ENCODE assay signal across 18 cellular contexts in genomic region chr5:111229126-111229525, GRCh38. TPM values are rescaled to one million over a fixed set of nuclear protein-coding genes. Genes with fewer than 3 reads are reported as not detected.
DNase-seq lines count a peak whose midpoint lies in the region; ATAC-seq and TF ChIP-seq lines count a peak whose summit lies in the region.
"Had no signal": no experiment of that assay in that cellular context is flagged by ENCODE, and none has a peak within 500 bp of the region (broad histone marks: within the 10 kb centered on the region; RNA-seq: fewer than 3 reads in every experiment).

No MANE protein-coding gene starts in this region.

- peaks cover 7% of the 10 kb centered on the region for H3K36me3 Mint-ChIP-seq in activated T-cell treated with anti-CD3 and anti-CD28 coated beads, Interleukin-2, amount 50 U/mL, for 4 hours (ENCODE audit: insufficient read depth)
- peaks cover 39% of the 10 kb centered on the region for H3K36me3 Mint-ChIP-seq in activated CD8-positive, alpha-beta T cell treated with anti-CD3 and anti-CD28 coated beads for 36 hours (ENCODE audit: low read depth)
- H3K36me3 Mint-ChIP-seq: immature natural killer cell had no signal

- DNase-seq in activated T-cell treated with anti-CD3 and anti-CD28 coated beads, Interleukin-2, amount 50 U/mL, for 4 hours: no peak
- DNase-seq in activated T-cell treated with anti-CD3 and anti-CD28 coated beads for 4 hours (no peak), spleen (no peak), glomerular visceral epithelial cell (ENCODE audit: extremely low spot score) (no peak), dorsolateral prefrontal cortex (no peak)
- peak; percentile 43 for DNase-seq in activated CD8-positive, alpha-beta T cell treated with anti-CD3 and anti-CD28 coated beads for 36 hours
- DNase-seq: activated CD4-positive, CD25-positive, alpha-beta regulatory T cell treated with anti-CD3 and anti-CD28 coated beads, Interleukin-2, amount 50 U/mL, for 72 hours; activated gamma-delta T cell treated with Interleukin-2 at 50 U/mL for 16 hours; central memory CD4-positive, alpha-beta T cell; immature natural killer cell; mammary epithelial cell; NCI-H1930; NCI-H526; right lobe of liver; stimulated activated naive B cell treated with anti-CD40 and anti-IgM and Interleukin-4, amounts not matched to agents 10 μg/mL and 1 μg/mL and 100 μg/mL, for 72 hours had no signal

- H3K4me3 ChIP-seq in spleen (no peak overlapping the region), dorsolateral prefrontal cortex (no peak overlapping the region)
- H3K4me3 ChIP-seq: right lobe of liver had no signal

- no peak for TF ChIP-seq CTCF in activated CD8-positive, alpha-beta T cell treated with anti-CD3 and anti-CD28 coated beads for 36 hours (IDR thresholded peaks at IDR 0.05)
- no peak for TF ChIP-seq CTCF in spleen (IDR thresholded peaks at IDR 0.05 in 8 of 11, conservative IDR thresholded peaks at IDR 0.05 in 3 of 11)
- no peak for TF ChIP-seq CTCF in dorsolateral prefrontal cortex (IDR thresholded peaks at IDR 0.05 in 54 of 56, conservative IDR thresholded peaks at IDR 0.05 in 2 of 56; ENCODE audit: low read depth in 1 of 56, partially characterized antibody in 56 of 56)

- 56 to 69% (median 66%) methylated on average over 3 of the region's 3 CpGs for WGBS in spleen, 5 donors

- ATAC-seq in activated T-cell treated with anti-CD3 and anti-CD28 coated beads, Interleukin-2, amount 50 U/mL, for 4 hours: no peak
- peak; percentile 21 for ATAC-seq in HG02610 (IDR thresholded peaks at IDR 0.05; ENCODE audit: unreplicated experiment)
- no peak for ATAC-seq in activated CD8-positive, alpha-beta T cell treated with anti-CD3 and anti-CD28 coated beads for 36 hours
- ATAC-seq in GM19467 (IDR thresholded peaks at IDR 0.05; ENCODE audit: unreplicated experiment): no peak
- ATAC-seq: Panc1, right lobe of liver had no signal

- peak overlapping the region; percentile 99 for H3K27ac Mint-ChIP-seq in activated CD8-positive, alpha-beta T cell treated with anti-CD3 and anti-CD28 coated beads for 36 hours
- H3K27ac Mint-ChIP-seq: immature natural killer cell; stimulated activated naive B cell treated with anti-CD40 and anti-IgM and Interleukin-4, amounts not matched to agents 10 μg/mL and 1 μg/mL and 100 μg/mL, for 72 hours had no signal

- H3K27me3 ChIP-seq in spleen (replicated peaks in 1 of 7) (peaks cover 0 to 38% (median 13%) of the 10 kb centered on the region in 7 donors), dorsolateral prefrontal cortex (no peaks in the 10 kb centered on the region)

- H3K36me3 ChIP-seq in spleen: no peaks in the 10 kb centered on the region
- H3K36me3 ChIP-seq: right lobe of liver had no signal

- CTCF ChIA-PET in activated CD8-positive, alpha-beta T cell treated with anti-CD3 and anti-CD28 coated beads for 36 hours (lab: Charles Lee): interaction anchor here (0.9 to 5.7 kb wide), 6 partner anchors 9 to 25 kb away, joined by 3 to 34 read pairs (median 4); no protein-coding TSS in a partner anchor

- intact Hi-C loops in activated CD8-positive, alpha-beta T cell treated with anti-CD3 and anti-CD28 coated beads for 36 hours (cut with micrococcal nuclease): loop anchor here (5.0 kb wide), 2 partner anchors 48 to 67 kb away; no protein-coding TSS in a partner anchor
- intact Hi-C loops in spleen (cut with DNase I; ENCODE audit: low total_unique reads) (no loop called here), dorsolateral prefrontal cortex (cut with DNase I) (no loop called here)

- no peak for TF ChIP-seq POLR2A in spleen (IDR thresholded peaks at IDR 0.05)

- H3K27ac ChIP-seq in spleen (peak overlapping the region in 7 of 8 donors; percentile 0 to 78 (median 49)), dorsolateral prefrontal cortex (peak overlapping the region in 1 of 59 donors; percentile 64)
- H3K27ac ChIP-seq: right lobe of liver had no signal

- H3K4me1 ChIP-seq in spleen: peaks cover 0 to 56% (median 13%) of the 10 kb centered on the region in 6 donors

- POLR2A ChIA-PET in activated CD8-positive, alpha-beta T cell treated with anti-CD3 and anti-CD28 coated beads for 36 hours (lab: Charles Lee): interaction anchor here (0.6 to 11.6 kb wide), 4 partner anchors 24 to 234 kb away, joined by 3 to 176 read pairs (median 5); no protein-coding TSS in a partner anchor

- H3K4me1 Mint-ChIP-seq in activated T-cell treated with anti-CD3 and anti-CD28 coated beads, Interleukin-2, amount 50 U/mL, for 4 hours (ENCODE audit: low read depth): peaks cover 78% of the 10 kb centered on the region
- peaks cover 60% of the 10 kb centered on the region for H3K4me1 Mint-ChIP-seq in activated CD8-positive, alpha-beta T cell treated with anti-CD3 and anti-CD28 coated beads for 36 hours (ENCODE audit: low read depth)

- H3K4me3 Mint-ChIP-seq in activated T-cell treated with anti-CD3 and anti-CD28 coated beads, Interleukin-2, amount 50 U/mL, for 4 hours: peak overlapping the region; percentile 76
- H3K4me3 Mint-ChIP-seq in activated CD8-positive, alpha-beta T cell treated with anti-CD3 and anti-CD28 coated beads for 36 hours: peak overlapping the region; percentile 76
- H3K4me3 Mint-ChIP-seq: immature natural killer cell; stimulated activated naive B cell treated with anti-CD40 and anti-IgM and Interleukin-4, amounts not matched to agents 10 μg/mL and 1 μg/mL and 100 μg/mL, for 72 hours had no signal

- no peaks in the 10 kb centered on the region for H3K9me3 ChIP-seq in spleen
- H3K9me3 ChIP-seq: right lobe of liver had no signal

- H3K27me3 Mint-ChIP-seq in activated T-cell treated with anti-CD3 and anti-CD28 coated beads, Interleukin-2, amount 50 U/mL, for 4 hours (ENCODE audit: low read depth): no peaks in the 10 kb centered on the region
- no peaks in the 10 kb centered on the region for H3K27me3 Mint-ChIP-seq in activated CD8-positive, alpha-beta T cell treated with anti-CD3 and anti-CD28 coated beads for 36 hours

- no peaks in the 10 kb centered on the region for H3K9me3 Mint-ChIP-seq in activated T-cell treated with anti-CD3 and anti-CD28 coated beads, Interleukin-2, amount 50 U/mL, for 4 hours
- no peaks in the 10 kb centered on the region for H3K9me3 Mint-ChIP-seq in activated CD8-positive, alpha-beta T cell treated with anti-CD3 and anti-CD28 coated beads for 36 hours
- H3K9me3 Mint-ChIP-seq: immature natural killer cell; stimulated activated naive B cell treated with anti-CD40 and anti-IgM and Interleukin-4, amounts not matched to agents 10 μg/mL and 1 μg/mL and 100 μg/mL, for 72 hours had no signal

RNA-seq across cellular contexts. Expression of gene CAMK4, which starts 4.9 kb away (rescaled TPM):
- total RNA-seq in activated T-cell treated with anti-CD3 and anti-CD28 coated beads, Interleukin-2, amount 50 U/mL, for 4 hours: 10 to 100 TPM; 35.5 to 49.5 (median 36.9) TPM
- 10 to 100 TPM; 79.7 to 80.7 TPM for total RNA-seq in activated CD8-positive, alpha-beta T cell treated with anti-CD3 and anti-CD28 coated beads for 36 hours
- total RNA-seq in spleen (10 to 100 TPM; 11.5 to 22.3 (median 16.4) TPM), dorsolateral prefrontal cortex (100 to 1,000 TPM in 10 of 120 experiments, 10 to 100 TPM in 110; 22.2 to 137 (median 72.2) TPM)
- 1 to 10 TPM in 2 of 3 donors, under 1 TPM in 1; 0.90 to 1.6 (median 1.6) TPM for polyA plus RNA-seq in spleen
